Comparison of ENCODE assay signal across 17 cellular contexts in the genomic region with DNA sequence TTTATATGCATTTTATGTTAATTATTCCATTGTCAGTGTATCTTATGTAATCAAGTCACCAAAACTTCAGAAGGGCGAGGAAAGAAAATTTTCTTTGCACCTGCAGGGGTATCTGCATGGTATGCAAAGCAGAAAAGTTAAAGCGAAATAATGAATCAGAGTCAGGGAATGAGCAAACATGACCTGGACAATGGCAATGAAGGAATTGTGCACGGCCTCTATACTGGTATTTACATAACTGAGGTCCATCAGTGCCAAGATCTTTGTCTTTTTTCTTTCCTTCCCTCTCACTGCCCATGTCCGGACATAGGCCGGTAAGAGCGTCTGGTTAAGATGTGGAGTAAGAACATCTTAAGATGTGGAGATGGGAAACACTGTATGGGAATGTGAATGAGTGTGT. TPM values are rescaled to one million over a fixed set of nuclear protein-coding genes. Genes with fewer than 3 reads are reported as not detected.
DNase-seq lines count a peak whose midpoint lies in the region; ATAC-seq, FAIRE-seq and TF ChIP-seq lines count a peak whose summit lies in the region.
"Had no signal": no experiment of that assay in that cellular context is flagged by ENCODE, and none has a peak within 500 bp of the region (broad histone marks: within the 10 kb centered on the region; RNA-seq: fewer than 3 reads in every experiment).

No MANE protein-coding gene starts in this region.

- in situ Hi-C loops in T47D (cut with HindIII; ENCODE audit: low pct_unique_long_range_greater_than_20kb, low sequenced_read_pairs), result no loop called here
- in situ Hi-C loops in ACHN (cut with HindIII; ENCODE audit: low pct_ligation_motif_present, low pct_unique_long_range_greater_than_20kb, low sequenced_read_pairs), result no loop called here

- CTCF ChIA-PET in MCF 10A (lab: Yijun Ruan, JAX), result no interaction called here
- CTCF ChIA-PET in PC-3 (lab: Charles Lee), result no interaction called here

- no peak for FAIRE-seq in HTR-8/SVneo (lab: Jason Lieb, UNC)
- FAIRE-seq: A204.1, GM12891 had no signal

- BruUV-seq in MCF 10A (replicated peaks; lab: Mats Ljungman, UMichigan), result no TSS peak
- BruUV-seq in PC-3 (replicated peaks; lab: Mats Ljungman, UMichigan), result no TSS peak

- no peaks in the 10 kb centered on the region for H3K79me2 ChIP-seq in PC-3 (ENCODE audit: low read length)

- H3K9me3 ChIP-seq in PC-3 (ENCODE audit: low read length), result no peaks in the 10 kb centered on the region
- H3K9me3 ChIP-seq in esophagus squamous epithelium, result no peaks in the 10 kb centered on the region
- H3K9me3 ChIP-seq: BLaER1 had no signal

- H3K36me3 Mint-ChIP-seq in MCF 10A (ENCODE audit: insufficient read depth, unreplicated experiment), result no peaks in the 10 kb centered on the region
- H3K36me3 Mint-ChIP-seq: CD8-positive, alpha-beta memory T cell had no signal

- H3K4me3 ChIP-seq in PC-3 (ENCODE audit: low read length) (no peak overlapping the region), esophagus squamous epithelium (no peak overlapping the region)
- H3K4me3 ChIP-seq: BLaER1, GM23338 had no signal

- H3F3A ChIP-seq in PC-3 (ENCODE audit: low read length, unreplicated experiment), result no peaks in the 10 kb centered on the region

- peaks cover 15% of the 10 kb centered on the region for H3K4me1 ChIP-seq in PC-3 (ENCODE audit: insufficient read depth, low read length)
- peaks cover 4 to 26% (median 13%) of the 10 kb centered on the region in 3 donors for H3K4me1 ChIP-seq in esophagus squamous epithelium
- H3K4me1 ChIP-seq: BLaER1 had no signal

- no peaks in the 10 kb centered on the region for H4K20me1 ChIP-seq in PC-3 (ENCODE audit: low read length)
- H4K20me1 ChIP-seq: BLaER1 had no signal

- no peak overlapping the region for H3K9ac ChIP-seq in PC-3 (ENCODE audit: low read length)
- H3K9ac ChIP-seq: BLaER1 had no signal

- peak; percentile 64 for ATAC-seq in PC-3
- ATAC-seq in HG03571 (IDR thresholded peaks at IDR 0.05; ENCODE audit: unreplicated experiment), result no peak
- ATAC-seq: GM23338 had no signal

- peaks cover 15% of the 10 kb centered on the region for H3K4me1 Mint-ChIP-seq in MCF 10A (ENCODE audit: insufficient read depth, unreplicated experiment)
- H3K4me1 Mint-ChIP-seq: CD8-positive, alpha-beta memory T cell had no signal

- no peak overlapping the region for H3K27ac Mint-ChIP-seq in MCF 10A (ENCODE audit: low read depth, unreplicated experiment)
- H3K27ac Mint-ChIP-seq: GM23338, H9 had no signal

- H3K27me3 ChIP-seq in PC-3 (ENCODE audit: low read length), result no peaks in the 10 kb centered on the region
- no peaks in the 10 kb centered on the region for H3K27me3 ChIP-seq in esophagus squamous epithelium
- H3K27me3 ChIP-seq: BLaER1 had no signal

- POLR2A ChIA-PET in MCF 10A (lab: Yijun Ruan, JAX), result no interaction called here
- POLR2A ChIA-PET in PC-3 (lab: Charles Lee; ENCODE audit: unreplicated experiment), result no interaction called here

- no peaks in the 10 kb centered on the region for H3K27me3 Mint-ChIP-seq in MCF 10A (ENCODE audit: insufficient read depth, unreplicated experiment)

- no peak overlapping the region for H2AFZ ChIP-seq in PC-3 (ENCODE audit: low read length)
- H2AFZ ChIP-seq: GM23338 had no signal

- WGBS in esophagus squamous epithelium, 2 donors, result 56 to 63% methylated on average over 6 of the region's 6 CpGs

- no peak overlapping the region for H3K4me2 ChIP-seq in PC-3 (ENCODE audit: low read length)
- H3K4me2 ChIP-seq: BLaER1, GM23338 had no signal

- no peak for TF ChIP-seq POLR2A in esophagus squamous epithelium (IDR thresholded peaks at IDR 0.05)

- DNase-seq in T47D (ENCODE audit: low read depth in 1 of 2, low spot score in 1 of 2) (peak; percentile 21 to 69), MCF 10A (ENCODE audit: unreplicated experiment) (no peak), PC-3 (peak; percentile 51), esophagus squamous epithelium (lab: John Stamatoyannopoulos, UW) (no peak), HTR-8/SVneo (ENCODE audit: insufficient read length, low spot score) (no peak), ACHN (no peak)
- DNase-seq: AML-193; CD8-positive, alpha-beta memory T cell; DMS 273 treated with DMSO at 0.1 percent for 48 hours; DMS79; H9 had no signal

- H3K27ac ChIP-seq in PC-3 (ENCODE audit: low read length) (no peak overlapping the region), esophagus squamous epithelium (peak overlapping the region in 3 of 4 donors; percentile 47 to 76 (median 48))
- H3K27ac ChIP-seq: BLaER1 had no signal

- no peaks in the 10 kb centered on the region for H3K9me3 Mint-ChIP-seq in MCF 10A (ENCODE audit: unreplicated experiment)
- H3K9me3 Mint-ChIP-seq: CD8-positive, alpha-beta memory T cell; GM23338 had no signal

- intact Hi-C loops in MCF 10A (cut with micrococcal nuclease) (no loop called here), PC-3 (cut with micrococcal nuclease) (no loop called here), esophagus squamous epithelium (cut with DNase I) (no loop called here)

- H3K36me3 ChIP-seq in PC-3 (ENCODE audit: low read depth, low read length) (no peaks in the 10 kb centered on the region), esophagus squamous epithelium (no peaks in the 10 kb centered on the region)
- H3K36me3 ChIP-seq: BLaER1 had no signal

- H3K4me3 Mint-ChIP-seq in MCF 10A (ENCODE audit: unreplicated experiment), result no peak overlapping the region
- H3K4me3 Mint-ChIP-seq: CD8-positive, alpha-beta memory T cell; GM23338; H9 had no signal

- no peaks in the 10 kb centered on the region for H3K9me2 ChIP-seq in PC-3 (replicated peaks; ENCODE audit: low read length)

- TF ChIP-seq CTCF in MCF 10A (IDR thresholded peaks at IDR 0.05; ENCODE audit: unreplicated experiment), result no peak
- TF ChIP-seq CTCF in PC-3 (conservative IDR thresholded peaks at IDR 0.05; ENCODE audit: low read depth, low read length), result no peak
- TF ChIP-seq CTCF in esophagus squamous epithelium (IDR thresholded peaks at IDR 0.05), result no peak

RNA-seq across cellular contexts. Expression of a gene that starts 14.4 kb away (rescaled TPM):
- 22.0 and 22.9 TPM in 2 replicates for total RNA-seq in MCF 10A (2022)
- 15.8 and 24.0 TPM in 2 replicates for total RNA-seq in PC-3 (2014; rRNA removed)
- 100 to 1,000 TPM in 2 of 4 donors, 10 to 100 TPM in 2; 45.6 to 149 (median 91.0) TPM for total RNA-seq in esophagus squamous epithelium
- total RNA-seq: G401 had no signal

Comparison
In these comparisons a context has a peak if more than half of its experiments do, and no peak if none do; other contexts are left out.
1. DNase-seq: peak in T47D (2 of 2) and PC-3 (single experiment); none in MCF 10A (single experiment), esophagus squamous epithelium (single experiment), HTR-8/SVneo (single experiment) and ACHN (single experiment).